In the genomic region with DNA sequence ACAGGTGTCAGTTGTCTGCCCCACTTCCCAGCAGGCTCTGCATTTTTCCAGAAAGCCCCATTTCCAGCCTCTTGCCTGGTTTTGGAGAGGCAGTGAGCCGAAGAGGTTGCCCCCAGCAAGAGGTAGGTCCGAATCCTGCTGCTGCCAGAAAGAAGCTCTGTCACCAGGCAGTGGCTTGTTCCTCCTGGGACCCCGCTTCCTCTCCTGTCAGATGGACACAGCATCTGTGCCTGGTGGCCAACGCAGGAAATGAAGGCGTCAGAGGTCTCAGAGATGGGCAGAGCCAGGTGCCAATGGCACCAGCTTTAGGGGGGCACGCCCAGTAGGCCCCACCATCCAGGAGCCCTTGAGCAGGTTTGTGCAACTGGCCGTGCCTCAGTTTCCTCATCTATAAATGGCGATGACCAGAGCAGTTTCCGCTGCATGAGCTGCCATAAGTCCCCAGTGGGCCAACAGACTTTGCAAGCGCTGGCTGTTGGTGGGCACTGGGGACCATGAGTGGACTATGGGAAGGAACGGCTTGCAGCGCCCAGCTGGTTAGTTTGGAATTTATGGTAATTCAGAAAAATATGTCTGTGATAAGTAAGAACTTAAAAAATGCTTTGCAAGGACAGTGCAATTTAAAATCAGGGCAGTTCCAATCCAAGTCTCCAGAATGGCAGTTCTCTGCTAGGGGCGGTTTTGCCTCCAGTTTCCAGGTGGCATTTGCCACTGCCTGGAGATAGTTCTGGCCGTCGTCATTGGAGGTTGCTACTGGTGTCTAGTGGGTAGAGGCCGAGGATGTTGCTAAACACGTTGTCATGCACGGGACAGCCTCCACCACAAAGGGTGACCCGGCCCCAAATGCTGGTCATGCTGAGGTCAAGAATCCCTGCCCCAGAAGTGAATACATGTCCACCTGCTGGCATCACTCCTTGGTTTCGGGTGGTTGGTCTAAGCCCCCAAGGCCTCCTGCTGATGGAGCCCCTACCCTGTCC, we compare ENCODE assay signal across 25 cellular contexts. TPM values are rescaled to one million over a fixed set of nuclear protein-coding genes. Genes with fewer than 3 reads are reported as not detected.
DNase-seq lines count a peak whose midpoint lies in the region; ATAC-seq and TF ChIP-seq lines count a peak whose summit lies in the region.
"Had no signal": no experiment of that assay in that cellular context is flagged by ENCODE, and none has a peak within 500 bp of the region (broad histone marks: within the 10 kb centered on the region; RNA-seq: fewer than 3 reads in every experiment).

No MANE protein-coding gene starts in this region.

- H3K27me3 ChIP-seq in left ventricle myocardium inferior (ENCODE audit: low read depth) = no peaks in the 10 kb centered on the region
- H3K27me3 ChIP-seq in heart right ventricle = peaks cover 0 to 26% (median 0%) of the 10 kb centered on the region in 7 donors
- peaks cover 5% of the 10 kb centered on the region for H3K27me3 ChIP-seq in lower lobe of right lung (ENCODE audit: low read depth)
- peaks cover 19% of the 10 kb centered on the region for H3K27me3 ChIP-seq in colonic mucosa
- H3K27me3 ChIP-seq: testis had no signal

- H3K4me3 ChIP-seq in left ventricle myocardium inferior (no peak overlapping the region), heart right ventricle (no peak overlapping the region), lower lobe of right lung (no peak overlapping the region), colonic mucosa (no peak overlapping the region)
- H3K4me3 ChIP-seq: testis had no signal

- no peak overlapping the region for H3K4me3 Mint-ChIP-seq in WTC11
- H3K4me3 Mint-ChIP-seq: stimulated activated memory B cell treated with anti-CD40 and anti-IgM and Interleukin-4, amounts not matched to agents 10 μg/mL and 1 μg/mL and 100 μg/mL, for 72 hours had no signal

- CTCF ChIA-PET in WTC11 (lab: Charles Lee) = interaction anchor here (1.0 to 1.7 kb wide), 4 partner anchors 22 to 144 kb away, joined by 3 to 8 read pairs (median 3); no protein-coding TSS in a partner anchor

- no peak overlapping the region for H3K27ac ChIP-seq in left ventricle myocardium inferior (replicated peaks)
- H3K27ac ChIP-seq in heart right ventricle = no peak overlapping the region
- no peak overlapping the region for H3K27ac ChIP-seq in lower lobe of right lung
- H3K27ac ChIP-seq in colonic mucosa = no peak overlapping the region
- H3K27ac ChIP-seq: testis had no signal

- H3K9me3 ChIP-seq in left ventricle myocardium inferior (replicated peaks) (no peaks in the 10 kb centered on the region), heart right ventricle (no peaks in the 10 kb centered on the region), lower lobe of right lung (no peaks in the 10 kb centered on the region), colonic mucosa (no peaks in the 10 kb centered on the region)
- H3K9me3 ChIP-seq: SK-N-SH, testis had no signal

- H3K9ac ChIP-seq in colonic mucosa (ENCODE audit: low read depth in 2 of 2, low read length in 2 of 2) = peak overlapping the region in 1 of 2 donors; percentile 7
- H3K9ac ChIP-seq: SK-N-SH had no signal

- ATAC-seq in heart right ventricle = no peak
- ATAC-seq in lower lobe of right lung = no peak
- no peak for ATAC-seq in WTC11
- ATAC-seq: CD8-positive, alpha-beta T cell; naive thymus-derived CD8-positive, alpha-beta T cell; stimulated activated memory B cell treated with anti-CD40 and anti-IgM and Interleukin-4, amounts not matched to agents 10 μg/mL and 1 μg/mL and 100 μg/mL, for 72 hours had no signal

- in situ Hi-C loops in GM13976 (cut with MboI; ENCODE audit: low sequenced_read_pairs, unreplicated experiment) = no loop called here

- no peaks in the 10 kb centered on the region for H3K9me3 Mint-ChIP-seq in WTC11
- H3K9me3 Mint-ChIP-seq: activated CD4-positive, alpha-beta memory T cell treated with anti-CD3 and anti-CD28 coated beads, Interleukin-2, amount 10 ng/mL, durations not matched to agents 7 days and 5 days; CD8-positive, alpha-beta T cell; naive thymus-derived CD8-positive, alpha-beta T cell; stimulated activated memory B cell treated with anti-CD40 and anti-IgM and Interleukin-4, amounts not matched to agents 10 μg/mL and 1 μg/mL and 100 μg/mL, for 72 hours had no signal

- TF ChIP-seq CTCF in left ventricle myocardium inferior (IDR thresholded peaks at IDR 0.05; ENCODE audit: borderline replicate concordance) = no peak
- no peak for TF ChIP-seq CTCF in heart right ventricle (IDR thresholded peaks at IDR 0.05)
- no peak for TF ChIP-seq CTCF in lower lobe of right lung (IDR thresholded peaks at IDR 0.05)
- no peak for TF ChIP-seq CTCF in GM13976 (IDR thresholded peaks at IDR 0.05; ENCODE audit: borderline replicate concordance, control extremely low read depth, extremely low read depth, insufficient read depth, missing control alignments)
- no peak for TF ChIP-seq CTCF in WTC11 (IDR thresholded peaks at IDR 0.05)
- TF ChIP-seq CTCF in colonic mucosa (IDR thresholded peaks at IDR 0.05) = no peak

- DNase-seq in left ventricle myocardium inferior (peak; percentile 13), heart right ventricle (no peak), MV-4-11 (lab: John Stamatoyannopoulos, UW) (peak; percentile 48), lower lobe of right lung (peak; percentile 24), ureter (ENCODE audit: low spot score) (peak; percentile 40), GM13976 (ENCODE audit: low spot score) (no peak), WTC11 (ENCODE audit: low spot score) (no peak), colonic mucosa (no peak)
- DNase-seq: activated CD4-positive, alpha-beta memory T cell treated with anti-CD3 and anti-CD28 coated beads, Interleukin-2, amount 10 ng/mL, durations not matched to agents 7 days and 5 days; activated effector memory CD4-positive, alpha-beta T cell treated with anti-CD3 and anti-CD28 coated beads, Interleukin-2, amount 50 U/mL, for 16 hours; CD8-positive, alpha-beta T cell; DMS79 treated with DMSO at 0.1 percent for 48 hours; Karpas-422; NCI-H510A treated with DMSO at 0.1 percent for 48 hours; SK-N-SH; stimulated activated CD4-positive, alpha-beta T cell treated with anti-CD3 and anti-CD28 coated beads, Interleukin-1b, Interleukin-23, amount 100 ng/mL, for 48 hours; T-helper 9 cell; testis had no signal

- H3K4me1 ChIP-seq in left ventricle myocardium inferior (peaks cover 59% of the 10 kb centered on the region), heart right ventricle (peaks cover 11 to 50% (median 45%) of the 10 kb centered on the region in 9 donors), lower lobe of right lung (peaks cover 38% of the 10 kb centered on the region), colonic mucosa (peaks cover 9% of the 10 kb centered on the region)

- H3K4me1 Mint-ChIP-seq in WTC11 = peaks cover 20% of the 10 kb centered on the region

- 76 to 86% methylated on average over 20 of the region's 20 CpGs for WGBS in heart right ventricle, 2 donors

- POLR2A ChIA-PET in WTC11 (lab: Charles Lee) = interaction anchor here (0.5 kb wide), 1 partner anchor 17 kb away, joined by 4 read pairs; no protein-coding TSS in a partner anchor

- no peak overlapping the region for H3K27ac Mint-ChIP-seq in WTC11
- H3K27ac Mint-ChIP-seq: activated CD4-positive, alpha-beta memory T cell treated with anti-CD3 and anti-CD28 coated beads, Interleukin-2, amount 10 ng/mL, durations not matched to agents 7 days and 5 days; CD8-positive, alpha-beta T cell; progenitor cell of endocrine pancreas; stimulated activated memory B cell treated with anti-CD40 and anti-IgM and Interleukin-4, amounts not matched to agents 10 μg/mL and 1 μg/mL and 100 μg/mL, for 72 hours had no signal

- intact Hi-C loops in left ventricle myocardium inferior (cut with micrococcal nuclease) = no loop called here
- intact Hi-C loops in heart right ventricle (cut with DNase I) = loop anchor here in 2 of 10 donors (5.0 to 10.0 kb wide), 2 partner anchors 45 to 53 kb away; no protein-coding TSS in a partner anchor
- intact Hi-C loops in lower lobe of right lung (cut with DNase I) = no loop called here
- intact Hi-C loops in colonic mucosa (cut with DNase I) = no loop called here

- peaks cover 32% of the 10 kb centered on the region for H3K27me3 Mint-ChIP-seq in WTC11 (ENCODE audit: low read depth)

- H3K36me3 Mint-ChIP-seq in WTC11 = no peaks in the 10 kb centered on the region
- H3K36me3 Mint-ChIP-seq: CD8-positive, alpha-beta T cell; naive thymus-derived CD8-positive, alpha-beta T cell; stimulated activated memory B cell treated with anti-CD40 and anti-IgM and Interleukin-4, amounts not matched to agents 10 μg/mL and 1 μg/mL and 100 μg/mL, for 72 hours had no signal

- H3K36me3 ChIP-seq in left ventricle myocardium inferior (no peaks in the 10 kb centered on the region), heart right ventricle (no peaks in the 10 kb centered on the region), lower lobe of right lung (no peaks in the 10 kb centered on the region), colonic mucosa (no peaks in the 10 kb centered on the region)

TF ChIP-seq in WTC11, 78 proteins besides CTCF, POLR2A, EP300 and RAD21 (continues in another document):
- TF ChIP-seq KAT7 (CRISPR knock-in tag; IDR thresholded peaks at IDR 0.05; ENCODE audit: borderline replicate concordance) = no peak
- TF ChIP-seq, protein P1, sequence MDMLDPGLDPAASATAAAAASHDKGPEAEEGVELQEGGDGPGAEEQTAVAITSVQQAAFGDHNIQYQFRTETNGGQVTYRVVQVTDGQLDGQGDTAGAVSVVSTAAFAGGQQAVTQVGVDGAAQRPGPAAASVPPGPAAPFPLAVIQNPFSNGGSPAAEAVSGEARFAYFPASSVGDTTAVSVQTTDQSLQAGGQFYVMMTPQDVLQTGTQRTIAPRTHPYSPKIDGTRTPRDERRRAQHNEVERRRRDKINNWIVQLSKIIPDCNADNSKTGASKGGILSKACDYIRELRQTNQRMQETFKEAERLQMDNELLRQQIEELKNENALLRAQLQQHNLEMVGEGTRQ (CRISPR knock-in tag; IDR thresholded peaks at IDR 0.05) = no peak
- TF ChIP-seq, protein P2, sequence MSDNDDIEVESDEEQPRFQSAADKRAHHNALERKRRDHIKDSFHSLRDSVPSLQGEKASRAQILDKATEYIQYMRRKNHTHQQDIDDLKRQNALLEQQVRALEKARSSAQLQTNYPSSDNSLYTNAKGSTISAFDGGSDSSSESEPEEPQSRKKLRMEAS (CRISPR knock-in tag; IDR thresholded peaks at IDR 0.05) = no peak

RNA-seq across cellular contexts. Expression of a gene that starts 2.3 kb away (rescaled TPM):
- 11.4 TPM for total RNA-seq in left ventricle myocardium inferior
- total RNA-seq in heart right ventricle = 10 to 100 TPM; 12.7 to 18.2 (median 15.5) TPM
- 10 to 100 TPM; 10.4 to 18.7 TPM for polyA plus RNA-seq in heart right ventricle
- total RNA-seq in lower lobe of right lung = 46.2 TPM
- 84.3 TPM for total RNA-seq in ureter
- 13.1 to 17.7 TPM (median 14.8 TPM) in 3 replicates for total RNA-seq in WTC11 (2021)
- 10 to 100 TPM; 34.0 to 69.5 TPM for total RNA-seq in colonic mucosa

RNA-seq across cellular contexts. Expression of a gene that starts 51.2 kb away (rescaled TPM):
- total RNA-seq in left ventricle myocardium inferior (not detected), heart right ventricle (not detected), lower lobe of right lung (not detected), ureter (not detected), WTC11 (2021) (not detected in 3 replicates), colonic mucosa (not detected)
- polyA plus RNA-seq in heart right ventricle = not detected
- total RNA-seq: activated CD4-positive, alpha-beta memory T cell treated with anti-CD3 and anti-CD28 coated beads, Interleukin-2, amount 10 ng/mL, durations not matched to agents 7 days and 5 days; bronchial epithelial cell; CD8-positive, alpha-beta T cell; fibroblast of lung; left colon; naive thymus-derived CD8-positive, alpha-beta T cell; progenitor cell of endocrine pancreas; skeletal muscle tissue had no signal
- polyA plus RNA-seq: fibroblast of lung; naive thymus-derived CD8-positive, alpha-beta T cell; SK-N-SH had no signal

Comparison
In these comparisons a context has a peak if more than half of its experiments do, and no peak if none do; other contexts are left out.
1. DNase-seq: peak in left ventricle myocardium inferior (single experiment), MV-4-11 (single experiment), lower lobe of right lung (single experiment) and ureter (single experiment); none in heart right ventricle (0 of 2), GM13976 (single experiment), WTC11 (single experiment) and colonic mucosa (single experiment).